ENCODE assay signal across 8 cellular contexts in genomic region chr15:64046347-64047153, GRCh38. TPM values are rescaled to one million over a fixed set of nuclear protein-coding genes. Genes with fewer than 3 reads are reported as not detected.
DNase-seq lines count a peak whose midpoint lies in the region; ATAC-seq and FAIRE-seq lines count a peak whose summit lies in the region.

Gene DAPK2 (minus strand): TSS chr15:64046485. CDS start chr15:64040261, 6,224 bp downstream.

- H3K27me3 ChIP-seq in SJSA1 (replicated peaks) (0 out of 2 replicates have a peak, but pooled peaks cover 3% of the 10 kb centered on the region), neuron (ENCODE audit: insufficient read depth, low read length) (no peaks in the 10 kb centered on the region), stomach smooth muscle (ENCODE audit: control insufficient read depth in 1 of 2, insufficient read depth in 2 of 2, low read length in 2 of 2) (peaks cover 6% of the 10 kb centered on the region in 2 donors)

- no peaks in the 10 kb centered on the region for H3K9me3 ChIP-seq in SJSA1 (replicated peaks)
- H3K9me3 ChIP-seq in neuron (ENCODE audit: low read length), result no peaks in the 10 kb centered on the region
- no peaks in the 10 kb centered on the region for H3K9me3 ChIP-seq in stomach smooth muscle (ENCODE audit: control insufficient read depth in 2 of 2, low read length in 2 of 2)

- H3K4me1 ChIP-seq in SJSA1 (replicated peaks) (peaks cover 5% of the 10 kb centered on the region), neuron (ENCODE audit: insufficient read depth, low read length) (peaks cover 11% of the 10 kb centered on the region), stomach smooth muscle (ENCODE audit: control insufficient read depth, insufficient read depth, low read length) (peaks cover 8% of the 10 kb centered on the region)

- no peak within 1 kb of the TSS for H2AFZ ChIP-seq in neuron (ENCODE audit: low read depth, low read length)

- H3K36me3 ChIP-seq in SJSA1 (no peaks in the 10 kb centered on the region), neuron (ENCODE audit: insufficient read depth, low read length) (no peaks in the 10 kb centered on the region), stomach smooth muscle (ENCODE audit: control insufficient read depth in 2 of 2, insufficient read depth in 2 of 2, low read length in 2 of 2) (no peaks in the 10 kb centered on the region)

- peak within 1 kb of the TSS; percentile 38 for H3K4me3 ChIP-seq in SJSA1
- H3K4me3 ChIP-seq in neuron (ENCODE audit: low read length), result peak within 1 kb of the TSS; percentile 21
- H3K4me3 ChIP-seq in stomach smooth muscle (ENCODE audit: low read length in 2 of 2), result peak within 1 kb of the TSS; percentile 33 to 71

- FAIRE-seq in frontal cortex (lab: Jason Lieb, UNC), result no peak

- peak; percentile 29 to 38 for DNase-seq in NCI-H2081 (lab: John Stamatoyannopoulos, UW)
- DNase-seq in NCI-H2081 treated with DMSO at 0.1 percent for 48 hours (lab: John Stamatoyannopoulos, UW), result no peak
- DNase-seq in SJSA1 (ENCODE audit: low read depth in 1 of 2, low spot score in 2 of 2), result peak; percentile 63 to 67
- DNase-seq in activated gamma-delta T cell treated with anti-CD3 and anti-CD28 coated beads, Interleukin-2, amount 50 U/mL, for 16 hours (ENCODE audit: low read depth), result peak; percentile 43
- peak; percentile 91 to 94 for DNase-seq in frontal cortex (ENCODE audit: low spot score in 2 of 2)

- peak within 1 kb of the TSS; percentile 25 to 51 for H3K9ac ChIP-seq in stomach smooth muscle (ENCODE audit: low read length in 2 of 2)

- H3K27ac ChIP-seq in SJSA1 (no peak within 1 kb of the TSS), stomach smooth muscle (ENCODE audit: low read length) (no peak within 1 kb of the TSS)

- ATAC-seq in HG03432 (IDR thresholded peaks at IDR 0.05; ENCODE audit: unreplicated experiment), result peak; percentile 72

RNA-seq across cellular contexts. Expression of gene DAPK2, which starts in this region (rescaled TPM):
- total RNA-seq in SJSA1 (2014; rRNA removed; shearing (Covaris generic)), result 0.34 and 2.2 TPM in 2 replicates
- 0.82 TPM for total RNA-seq in frontal cortex

Comparison
In these comparisons a context has a peak if more than half of its experiments do, and no peak if none do; other contexts are left out.
1. Peak in DNase-seq in frontal cortex; RNA of the gene not detected or under 1 TPM.